ENCODE assay signal across 18 cellular contexts in genomic region chr18:24536326-24536725, GRCh38.
"Had no signal": no experiment of that assay in that cellular context is flagged by ENCODE, and none has a peak within 500 bp of the region (broad histone marks: within the 10 kb centered on the region; RNA-seq: fewer than 3 reads in every experiment).

No MANE protein-coding gene starts in this region.

- H3K4me1 Mint-ChIP-seq: activated CD4-positive, alpha-beta memory T cell treated with anti-CD3 and anti-CD28 coated beads, Interleukin-2, amount 10 ng/mL, durations not matched to agents 7 days and 5 days; T-cell had no signal

- H3K9me3 ChIP-seq: lower lobe of right lung, testis had no signal

- H3K27ac ChIP-seq: brain microvascular endothelial cell, lower lobe of right lung, testis had no signal

- H3K27me3 ChIP-seq: brain microvascular endothelial cell, testis had no signal

- H3K9me3 Mint-ChIP-seq: activated CD4-positive, alpha-beta memory T cell treated with anti-CD3 and anti-CD28 coated beads, Interleukin-2, amount 10 ng/mL, durations not matched to agents 7 days and 5 days; activated T-helper 2 cell treated with anti-CD3 and anti-CD28 coated beads, Interferon-gamma antibody, Interleukin-2, Interleukin-4, amounts not matched to agents 10 μg/mL and 5 μg/mL and 100 μg/mL, durations not matched to agents 14 hours and 24 hours and 36 hours; nephron had no signal

- H3K36me3 ChIP-seq: brain microvascular endothelial cell, lower lobe of right lung had no signal

- H3K36me3 Mint-ChIP-seq: T-cell, type B pancreatic cell had no signal

- H3K4me3 Mint-ChIP-seq: activated CD4-positive, alpha-beta memory T cell treated with anti-CD3 and anti-CD28 coated beads, Interleukin-2, amount 10 ng/mL, durations not matched to agents 7 days and 5 days; activated T-cell treated with anti-CD3 and anti-CD28 coated beads, Interleukin-2, amount 50 U/mL, for 24 hours; nephron; stimulated activated naive CD8-positive, alpha-beta T cell treated with anti-CD3 and anti-CD28 coated beads, Interleukin-15, amount 100 ng/mL, for 72 hours; T-cell; type B pancreatic cell had no signal

- H3K4me1 ChIP-seq: lower lobe of right lung, testis had no signal

- DNase-seq: activated CD4-positive, alpha-beta memory T cell treated with anti-CD3 and anti-CD28 coated beads, Interleukin-2, amount 10 ng/mL, durations not matched to agents 7 days and 5 days; activated CD4-positive, alpha-beta T cell treated with anti-CD3 and anti-CD28 coated beads for 48 hours; activated CD4-positive, CD25-positive, alpha-beta regulatory T cell; activated naive CD4-positive, alpha-beta T cell treated with Interleukin-2 at 50 U/mL for 16 hours; activated T-cell treated with anti-CD3 and anti-CD28 coated beads, Interleukin-2, amount 50 U/mL, for 24 hours; anterior cingulate cortex; brain microvascular endothelial cell; central memory CD4-positive, alpha-beta T cell; left colon; lower lobe of right lung; midbrain; stimulated activated CD4-positive, alpha-beta T cell treated with anti-CD3 and anti-CD28 coated beads, Interleukin-2, amount 100 ng/mL, for 24 hours; stimulated activated naive CD8-positive, alpha-beta T cell treated with anti-CD3 and anti-CD28 coated beads, Interleukin-15, amount 100 ng/mL, for 72 hours; T-cell; testis had no signal

- ATAC-seq: left colon; lower lobe of right lung; stimulated activated naive CD8-positive, alpha-beta T cell treated with anti-CD3 and anti-CD28 coated beads, Interleukin-15, amount 100 ng/mL, for 72 hours; T-cell had no signal

- H3K27ac Mint-ChIP-seq: activated CD4-positive, alpha-beta memory T cell treated with anti-CD3 and anti-CD28 coated beads, Interleukin-2, amount 10 ng/mL, durations not matched to agents 7 days and 5 days; activated T-cell treated with anti-CD3 and anti-CD28 coated beads, Interleukin-2, amount 50 U/mL, for 24 hours; activated T-helper 2 cell treated with anti-CD3 and anti-CD28 coated beads, Interferon-gamma antibody, Interleukin-2, Interleukin-4, amounts not matched to agents 10 μg/mL and 5 μg/mL and 100 μg/mL, durations not matched to agents 14 hours and 24 hours and 36 hours; nephron; stimulated activated naive CD8-positive, alpha-beta T cell treated with anti-CD3 and anti-CD28 coated beads, Interleukin-15, amount 100 ng/mL, for 72 hours; T-cell; type B pancreatic cell had no signal

- H3K4me3 ChIP-seq: lower lobe of right lung, testis had no signal
